Comparison of ENCODE assay signal across 8 cellular contexts in genomic region chr9:100216178-100216787, GRCh38.
DNase-seq lines count a peak whose midpoint lies in the region; ATAC-seq and TF ChIP-seq lines count a peak whose summit lies in the region.

No MANE protein-coding gene starts in this region.

- CTCF ChIA-PET in CD8-positive, alpha-beta T cell (lab: Charles Lee) = no interaction called here

- H3K4me1 ChIP-seq in CD8-positive, alpha-beta T cell (ENCODE audit: insufficient read depth, low read length) = no peaks in the 10 kb centered on the region

- H3K4me3 Mint-ChIP-seq in CD8-positive, alpha-beta T cell = no peak overlapping the region

- peak; percentile 51 for ATAC-seq in CD8-positive, alpha-beta T cell
- ATAC-seq in GM19397 (IDR thresholded peaks at IDR 0.05; ENCODE audit: unreplicated experiment) = peak; percentile 66

- DNase-seq in CD8-positive, alpha-beta T cell = peak; percentile 27 to 63 (median 46)
- DNase-seq in Jurkat, Clone E6-1 (ENCODE audit: low read depth, low spot score) = peak; percentile 44
- peak; percentile 62 for DNase-seq in activated CD4-positive, CD25-positive, alpha-beta regulatory T cell treated with anti-CD3 and anti-CD28 coated beads, Interleukin-2, amount 50 U/mL, for 72 hours
- DNase-seq in dermis microvascular lymphatic vessel endothelial cell (ENCODE audit: low read depth in 2 of 2) (peak; percentile 57 to 74), lung microvascular endothelial cell (ENCODE audit: low read depth in 2 of 2) (peak; percentile 77 to 78), GOT3 (lab: John Stamatoyannopoulos, UW) (no peak)
- DNase-seq in stimulated activated CD8-positive, alpha-beta memory T cell treated with anti-CD3 and anti-CD28 coated beads, Interleukin-4, amount 100 ng/mL, for 24 hours (ENCODE audit: low read depth) = peak; percentile 47

- no peaks in the 10 kb centered on the region for H3K4me1 Mint-ChIP-seq in CD8-positive, alpha-beta T cell (ENCODE audit: low read depth)

- H3K27me3 ChIP-seq in CD8-positive, alpha-beta T cell (ENCODE audit: insufficient read depth, low read length) = no peaks in the 10 kb centered on the region

- POLR2A ChIA-PET in CD8-positive, alpha-beta T cell (lab: Charles Lee) = no interaction called here

- H3K36me3 ChIP-seq in CD8-positive, alpha-beta T cell (ENCODE audit: insufficient read depth, low read length) = no peaks in the 10 kb centered on the region

- no peak overlapping the region for H3K4me3 ChIP-seq in CD8-positive, alpha-beta T cell (ENCODE audit: low read depth, low read length)
- no peak overlapping the region for H3K4me3 ChIP-seq in Jurkat, Clone E6-1 (ENCODE audit: low read length)

- H3K27ac ChIP-seq in CD8-positive, alpha-beta T cell (ENCODE audit: low read depth, low read length) = no peak overlapping the region

- no peaks in the 10 kb centered on the region for H3K9me3 ChIP-seq in CD8-positive, alpha-beta T cell (ENCODE audit: low read length)

- no peaks in the 10 kb centered on the region for H3K9me3 Mint-ChIP-seq in CD8-positive, alpha-beta T cell

- no peak overlapping the region for H3K27ac Mint-ChIP-seq in CD8-positive, alpha-beta T cell

- no peaks in the 10 kb centered on the region for H3K27me3 Mint-ChIP-seq in CD8-positive, alpha-beta T cell (ENCODE audit: low read depth)

- intact Hi-C loops in CD8-positive, alpha-beta T cell (cut with DNase I, micrococcal nuclease) = loop anchor here (1.0 to 10.0 kb wide), 5 partner anchors 187 to 1031 kb away; no protein-coding TSS in a partner anchor

- TF ChIP-seq CTCF in CD8-positive, alpha-beta T cell (IDR thresholded peaks at IDR 0.05) = peak; percentile 66

- peaks cover 10% of the 10 kb centered on the region for H3K36me3 Mint-ChIP-seq in CD8-positive, alpha-beta T cell
